1 cellular context compared by ENCODE assay signal in genomic region chr17:47252209-47252608, GRCh38.
A peak's percentile ranks its signal among the peaks of the same experiment; 100 is the strongest.
TF ChIP-seq lines count a peak whose summit lies in the region.

No MANE protein-coding gene starts in this region.

TF ChIP-seq in HepG2, 621 proteins besides CTCF, POLR2A, EP300 and RAD21 (continued from another document and continues in another):
- TF ChIP-seq, protein P1, sequence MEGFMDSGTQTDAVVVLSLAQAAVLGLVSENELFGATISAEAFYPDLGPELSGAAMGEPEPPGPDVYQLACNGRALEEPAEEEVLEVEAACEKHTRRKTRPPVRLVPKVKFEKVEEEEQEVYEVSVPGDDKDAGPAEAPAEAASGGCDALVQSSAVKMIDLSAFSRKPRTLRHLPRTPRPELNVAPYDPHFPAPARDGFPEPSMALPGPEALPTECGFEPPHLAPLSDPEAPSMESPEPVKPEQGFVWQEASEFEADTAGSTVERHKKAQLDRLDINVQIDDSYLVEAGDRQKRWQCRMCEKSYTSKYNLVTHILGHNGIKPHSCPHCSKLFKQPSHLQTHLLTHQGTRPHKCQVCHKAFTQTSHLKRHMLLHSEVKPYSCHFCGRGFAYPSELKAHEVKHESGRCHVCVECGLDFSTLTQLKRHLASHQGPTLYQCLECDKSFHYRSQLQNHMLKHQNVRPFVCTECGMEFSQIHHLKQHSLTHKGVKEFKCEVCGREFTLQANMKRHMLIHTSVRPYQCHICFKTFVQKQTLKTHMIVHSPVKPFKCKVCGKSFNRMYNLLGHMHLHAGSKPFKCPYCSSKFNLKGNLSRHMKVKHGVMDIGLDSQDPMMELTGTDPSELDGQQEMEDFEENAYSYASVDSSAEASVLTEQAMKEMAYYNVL (CRISPR knock-in tag; IDR thresholded peaks at IDR 0.05; ENCODE audit: borderline replicate concordance) = peak; percentile 45; the same call in 1 of the 2 replicates
- TF ChIP-seq ZNF891 (CRISPR knock-in tag; IDR thresholded peaks at IDR 0.05) (no peak), MYPOP (CRISPR knock-in tag; IDR thresholded peaks at IDR 0.05) (no peak), NR1H2 (CRISPR knock-in tag; IDR thresholded peaks at IDR 0.05; ENCODE audit: borderline replicate concordance, low read depth) (no peak), ZBTB33 (CRISPR knock-in tag; IDR thresholded peaks at IDR 0.05) (no peak), MIER2 (CRISPR knock-in tag; IDR thresholded peaks at IDR 0.05) (no peak), ZNF598 (CRISPR knock-in tag; IDR thresholded peaks at IDR 0.05; ENCODE audit: borderline replicate concordance) (no peak; the same call in 1 of the 2 replicates), ZNF816 (CRISPR knock-in tag; IDR thresholded peaks at IDR 0.05; ENCODE audit: borderline replicate concordance) (no peak), ZNF619 (CRISPR knock-in tag; IDR thresholded peaks at IDR 0.05) (no peak), GABPB1 (CRISPR knock-in tag; IDR thresholded peaks at IDR 0.05) (no peak), REST (IDR thresholded peaks at IDR 0.05; ENCODE audit: borderline replicate concordance in 1 of 2, low read depth in 1 of 2, low read length in 2 of 2) (no peak), HMG20B (CRISPR knock-in tag; conservative IDR thresholded peaks at IDR 0.05) (no peak), AGO2 (optimal IDR thresholded peaks at IDR 0.05; ENCODE audit: low read depth, low read length) (no peak), ZNF205 (CRISPR knock-in tag; IDR thresholded peaks at IDR 0.05) (0 out of 2 replicates have a peak, but pooled peaks have one; percentile 37), CHD2 (IDR thresholded peaks at IDR 0.05; ENCODE audit: low read depth, low read length) (no peak), ZNF484 (CRISPR knock-in tag; IDR thresholded peaks at IDR 0.05; ENCODE audit: borderline replicate concordance, low read depth) (no peak), PRPF4 (IDR thresholded peaks at IDR 0.05; ENCODE audit: low read depth, low read length, poor library complexity, severe bottlenecking) (no peak), ZNF282 (IDR thresholded peaks at IDR 0.05; ENCODE audit: partially characterized antibody) (no peak), ZNF160 (CRISPR knock-in tag; IDR thresholded peaks at IDR 0.05) (no peak), MTF2 (CRISPR knock-in tag; IDR thresholded peaks at IDR 0.05; ENCODE audit: borderline replicate concordance) (no peak), ZNF276 (CRISPR knock-in tag; IDR thresholded peaks at IDR 0.05; ENCODE audit: low read depth) (no peak), HMG20A (CRISPR knock-in tag; IDR thresholded peaks at IDR 0.05; ENCODE audit: borderline replicate concordance) (no peak), ATF2 (CRISPR knock-in tag; IDR thresholded peaks at IDR 0.05) (peak; percentile 70; the same call in 1 of the 2 replicates), SSRP1 (CRISPR knock-in tag; IDR thresholded peaks at IDR 0.05) (no peak), LRRFIP1 (CRISPR knock-in tag; conservative IDR thresholded peaks at IDR 0.05) (no peak), SYNCRIP (IDR thresholded peaks at IDR 0.05; ENCODE audit: insufficient read depth, low read depth, low read length) (no peak), TBL1XR1 (IDR thresholded peaks at IDR 0.05; ENCODE audit: borderline replicate concordance, low read length, partially characterized antibody) (no peak), GFI1 (CRISPR knock-in tag; IDR thresholded peaks at IDR 0.05; ENCODE audit: borderline replicate concordance) (no peak), ZNF256 (CRISPR knock-in tag; conservative IDR thresholded peaks at IDR 0.05) (no peak), ZBTB26 (CRISPR knock-in tag; IDR thresholded peaks at IDR 0.05; ENCODE audit: borderline replicate concordance) (no peak), ZNF232 (CRISPR knock-in tag; IDR thresholded peaks at IDR 0.05; ENCODE audit: borderline replicate concordance) (no peak), ARNT (IDR thresholded peaks at IDR 0.05) (no peak), BATF2 (CRISPR knock-in tag; IDR thresholded peaks at IDR 0.05) (no peak), SRY (CRISPR knock-in tag; IDR thresholded peaks at IDR 0.05) (no peak), HNRNPUL1 (IDR thresholded peaks at IDR 0.05; ENCODE audit: low read depth, low read length) (no peak), HCFC1 (IDR thresholded peaks at IDR 0.05; ENCODE audit: low read depth, low read length) (no peak)
- TF ChIP-seq, protein P2, sequence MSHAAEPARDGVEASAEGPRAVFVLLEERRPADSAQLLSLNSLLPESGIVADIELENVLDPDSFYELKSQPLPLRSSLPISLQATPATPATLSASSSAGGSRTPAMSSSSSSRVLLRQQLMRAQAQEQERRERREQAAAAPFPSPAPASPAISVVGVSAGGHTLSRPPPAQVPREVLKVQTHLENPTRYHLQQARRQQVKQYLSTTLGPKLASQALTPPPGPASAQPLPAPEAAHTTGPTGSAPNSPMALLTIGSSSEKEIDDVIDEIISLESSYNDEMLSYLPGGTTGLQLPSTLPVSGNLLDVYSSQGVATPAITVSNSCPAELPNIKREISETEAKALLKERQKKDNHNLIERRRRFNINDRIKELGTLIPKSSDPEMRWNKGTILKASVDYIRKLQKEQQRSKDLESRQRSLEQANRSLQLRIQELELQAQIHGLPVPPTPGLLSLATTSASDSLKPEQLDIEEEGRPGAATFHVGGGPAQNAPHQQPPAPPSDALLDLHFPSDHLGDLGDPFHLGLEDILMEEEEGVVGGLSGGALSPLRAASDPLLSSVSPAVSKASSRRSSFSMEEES (CRISPR knock-in tag; IDR thresholded peaks at IDR 0.05) = 0 out of 2 replicates have a peak, but pooled peaks have one; percentile 24
- TF ChIP-seq, protein P3, sequence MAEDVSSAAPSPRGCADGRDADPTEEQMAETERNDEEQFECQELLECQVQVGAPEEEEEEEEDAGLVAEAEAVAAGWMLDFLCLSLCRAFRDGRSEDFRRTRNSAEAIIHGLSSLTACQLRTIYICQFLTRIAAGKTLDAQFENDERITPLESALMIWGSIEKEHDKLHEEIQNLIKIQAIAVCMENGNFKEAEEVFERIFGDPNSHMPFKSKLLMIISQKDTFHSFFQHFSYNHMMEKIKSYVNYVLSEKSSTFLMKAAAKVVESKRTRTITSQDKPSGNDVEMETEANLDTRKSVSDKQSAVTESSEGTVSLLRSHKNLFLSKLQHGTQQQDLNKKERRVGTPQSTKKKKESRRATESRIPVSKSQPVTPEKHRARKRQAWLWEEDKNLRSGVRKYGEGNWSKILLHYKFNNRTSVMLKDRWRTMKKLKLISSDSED (CRISPR knock-in tag; IDR thresholded peaks at IDR 0.05) = no peak
- TF ChIP-seq, protein P4, sequence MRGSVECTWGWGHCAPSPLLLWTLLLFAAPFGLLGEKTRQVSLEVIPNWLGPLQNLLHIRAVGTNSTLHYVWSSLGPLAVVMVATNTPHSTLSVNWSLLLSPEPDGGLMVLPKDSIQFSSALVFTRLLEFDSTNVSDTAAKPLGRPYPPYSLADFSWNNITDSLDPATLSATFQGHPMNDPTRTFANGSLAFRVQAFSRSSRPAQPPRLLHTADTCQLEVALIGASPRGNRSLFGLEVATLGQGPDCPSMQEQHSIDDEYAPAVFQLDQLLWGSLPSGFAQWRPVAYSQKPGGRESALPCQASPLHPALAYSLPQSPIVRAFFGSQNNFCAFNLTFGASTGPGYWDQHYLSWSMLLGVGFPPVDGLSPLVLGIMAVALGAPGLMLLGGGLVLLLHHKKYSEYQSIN (CRISPR knock-in tag; IDR thresholded peaks at IDR 0.05; ENCODE audit: borderline replicate concordance) = no peak
